ENCODE assay signal across 10 cellular contexts in the genomic region with DNA sequence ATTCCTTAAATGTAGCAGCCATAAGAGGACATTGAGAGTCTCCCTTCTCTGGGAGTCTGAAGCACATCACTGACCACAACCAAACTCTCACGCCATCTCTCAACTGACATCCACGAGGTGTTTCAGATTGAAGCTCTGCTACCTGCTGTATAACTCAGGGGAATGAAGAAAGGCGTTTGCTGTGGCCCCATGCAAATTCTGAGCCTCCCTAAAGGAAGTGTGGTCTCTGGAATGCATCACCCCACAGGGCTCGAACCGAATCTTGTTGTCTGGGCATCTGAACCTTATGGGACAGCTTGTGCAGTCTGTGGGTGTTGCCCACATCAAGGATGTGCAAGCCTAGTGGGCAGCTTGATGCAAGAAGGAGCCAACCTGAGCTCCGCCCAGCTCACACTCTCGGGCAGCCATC. TPM values are rescaled to one million over a fixed set of nuclear protein-coding genes. Genes with fewer than 3 reads are reported as not detected.
DNase-seq lines count a peak whose midpoint lies in the region; ATAC-seq, FAIRE-seq and TF ChIP-seq lines count a peak whose summit lies in the region.
"Had no signal": no experiment of that assay in that cellular context is flagged by ENCODE, and none has a peak within 500 bp of the region (broad histone marks: within the 10 kb centered on the region; RNA-seq: fewer than 3 reads in every experiment).

No MANE protein-coding gene starts in this region.

- H3K36me3 ChIP-seq in PC-3 (ENCODE audit: low read depth, low read length): peaks cover 20% of the 10 kb centered on the region
- peaks cover 4% of the 10 kb centered on the region for H3K36me3 ChIP-seq in bronchial epithelial cell (ENCODE audit: control insufficient read depth, insufficient read depth, low read length)

- H3K9me3 Mint-ChIP-seq in activated CD8-positive, alpha-beta memory T cell treated with anti-CD3 and anti-CD28 coated beads, Interleukin-2, amount 10 ng/mL, durations not matched to agents 7 days and 5 days (ENCODE audit: low read depth): no peaks in the 10 kb centered on the region
- no peaks in the 10 kb centered on the region for H3K9me3 Mint-ChIP-seq in stimulated activated naive CD8-positive, alpha-beta T cell treated with anti-CD3 and anti-CD28 coated beads, Interleukin-15, Interleukin-2, amounts not matched to agents 100 ng/mL and 50 ng/mL, for 24 hours
- H3K9me3 Mint-ChIP-seq: mesothelial cell of epicardium had no signal

- no peak overlapping the region for H2AFZ ChIP-seq in PC-3 (ENCODE audit: low read length)

- peaks cover 85% of the 10 kb centered on the region for H3K4me1 ChIP-seq in PC-3 (ENCODE audit: insufficient read depth, low read length)

- peaks cover 46% of the 10 kb centered on the region for H4K20me1 ChIP-seq in PC-3 (ENCODE audit: low read length)

- H3F3A ChIP-seq in PC-3 (ENCODE audit: low read length, unreplicated experiment): peaks cover 28% of the 10 kb centered on the region

- CTCF ChIA-PET in activated CD8-positive, alpha-beta memory T cell treated with anti-CD3 and anti-CD28 coated beads, Interleukin-2, amount 10 ng/mL, durations not matched to agents 7 days and 5 days (lab: Charles Lee): interaction anchor here (1.0 to 1.6 kb wide), 4 partner anchors 9 to 76 kb away, joined by 3 to 6 read pairs (median 4); no protein-coding TSS in a partner anchor
- CTCF ChIA-PET in PC-3 (lab: Charles Lee): interaction anchor here (0.6 to 1.0 kb wide), 4 partner anchors 16 to 524 kb away, joined by 3 to 5 read pairs (median 4); no protein-coding TSS in a partner anchor

- peak; percentile 73 for FAIRE-seq in bronchial epithelial cell (lab: Jason Lieb, UNC)

- no peak for TF ChIP-seq CTCF in PC-3 (conservative IDR thresholded peaks at IDR 0.05; ENCODE audit: low read depth, low read length)
- no peak for TF ChIP-seq CTCF in bronchial epithelial cell (IDR thresholded peaks at IDR 0.05; ENCODE audit: insufficient read depth, low read length, severe bottlenecking)

- DNase-seq in activated CD8-positive, alpha-beta memory T cell treated with anti-CD3 and anti-CD28 coated beads, Interleukin-2, amount 10 ng/mL, durations not matched to agents 7 days and 5 days: peak; percentile 50
- DNase-seq in activated CD8-positive, alpha-beta memory T cell treated with anti-CD3 and anti-CD28 coated beads, Interleukin-2, amount 50 U/mL, for 4 hours: no peak
- DNase-seq in PC-3 (no peak), bronchial epithelial cell (ENCODE audit: low read depth) (peak; percentile 69), SIG-M5 (lab: John Stamatoyannopoulos, UW) (no peak), iPS-NIHi7 (ENCODE audit: extremely low spot score) (no peak)
- DNase-seq: NCI-H2081 treated with DMSO at 0.1 percent for 48 hours had no signal

- POLR2A ChIA-PET in PC-3 (lab: Charles Lee; ENCODE audit: unreplicated experiment): interaction anchor here (1.0 kb wide), 1 partner anchor 16 kb away, joined by 5 read pairs; no protein-coding TSS in a partner anchor

- H3K27me3 ChIP-seq in PC-3 (ENCODE audit: low read length): no peaks in the 10 kb centered on the region
- H3K27me3 ChIP-seq in bronchial epithelial cell (ENCODE audit: control insufficient read depth, insufficient read depth, low read length): no peaks in the 10 kb centered on the region

- H3K27ac ChIP-seq in PC-3 (ENCODE audit: low read length): peak overlapping the region; percentile 94

- peaks cover 27% of the 10 kb centered on the region for H3K4me1 Mint-ChIP-seq in activated CD8-positive, alpha-beta memory T cell treated with anti-CD3 and anti-CD28 coated beads, Interleukin-2, amount 10 ng/mL, durations not matched to agents 7 days and 5 days
- H3K4me1 Mint-ChIP-seq in stimulated activated naive CD8-positive, alpha-beta T cell treated with anti-CD3 and anti-CD28 coated beads, Interleukin-15, Interleukin-2, amounts not matched to agents 100 ng/mL and 50 ng/mL, for 24 hours (ENCODE audit: low read depth): peaks cover 78% of the 10 kb centered on the region

- BruUV-seq in PC-3 (replicated peaks; lab: Mats Ljungman, UMichigan): TSS peak; percentile 79

- no peaks in the 10 kb centered on the region for H3K9me2 ChIP-seq in PC-3 (replicated peaks; ENCODE audit: low read length)

- peak overlapping the region; percentile 77 for H3K4me2 ChIP-seq in PC-3 (ENCODE audit: low read length)

- H3K27ac Mint-ChIP-seq in activated CD8-positive, alpha-beta memory T cell treated with anti-CD3 and anti-CD28 coated beads, Interleukin-2, amount 10 ng/mL, durations not matched to agents 7 days and 5 days: no peak overlapping the region
- H3K27ac Mint-ChIP-seq in stimulated activated naive CD8-positive, alpha-beta T cell treated with anti-CD3 and anti-CD28 coated beads, Interleukin-15, Interleukin-2, amounts not matched to agents 100 ng/mL and 50 ng/mL, for 24 hours: peak overlapping the region; percentile 79

- peaks cover 92% of the 10 kb centered on the region for H3K79me2 ChIP-seq in PC-3 (ENCODE audit: low read length)

- no peaks in the 10 kb centered on the region for H3K9me3 ChIP-seq in PC-3 (ENCODE audit: low read length)

- peak; percentile 21 for ATAC-seq in activated CD8-positive, alpha-beta memory T cell treated with anti-CD3 and anti-CD28 coated beads, Interleukin-2, amount 10 ng/mL, durations not matched to agents 7 days and 5 days
- ATAC-seq in PC-3 (peak; percentile 12), GM18867 (IDR thresholded peaks at IDR 0.05; ENCODE audit: unreplicated experiment) (no peak)

- H3K4me3 ChIP-seq in PC-3 (ENCODE audit: low read length) (peak overlapping the region; percentile 50), bronchial epithelial cell (ENCODE audit: low read depth, low read length) (no peak overlapping the region)

- intact Hi-C loops in PC-3 (cut with micrococcal nuclease): loop anchor here (1.0 to 5.0 kb wide), 7 partner anchors 9 to 428 kb away; partner anchors contain the start of gene ZBP1

- no peak overlapping the region for H3K4me3 Mint-ChIP-seq in activated CD8-positive, alpha-beta memory T cell treated with anti-CD3 and anti-CD28 coated beads, Interleukin-2, amount 10 ng/mL, durations not matched to agents 7 days and 5 days
- H3K4me3 Mint-ChIP-seq in stimulated activated naive CD8-positive, alpha-beta T cell treated with anti-CD3 and anti-CD28 coated beads, Interleukin-15, Interleukin-2, amounts not matched to agents 100 ng/mL and 50 ng/mL, for 24 hours: peak overlapping the region; percentile 65
- H3K4me3 Mint-ChIP-seq: mesothelial cell of epicardium had no signal

- peak overlapping the region; percentile 73 for H3K9ac ChIP-seq in PC-3 (ENCODE audit: low read length)

- peaks cover 10% of the 10 kb centered on the region for H3K27me3 Mint-ChIP-seq in activated CD8-positive, alpha-beta memory T cell treated with anti-CD3 and anti-CD28 coated beads, Interleukin-2, amount 10 ng/mL, durations not matched to agents 7 days and 5 days
- no peaks in the 10 kb centered on the region for H3K27me3 Mint-ChIP-seq in stimulated activated naive CD8-positive, alpha-beta T cell treated with anti-CD3 and anti-CD28 coated beads, Interleukin-15, Interleukin-2, amounts not matched to agents 100 ng/mL and 50 ng/mL, for 24 hours

- no peaks in the 10 kb centered on the region for H3K36me3 Mint-ChIP-seq in activated CD8-positive, alpha-beta memory T cell treated with anti-CD3 and anti-CD28 coated beads, Interleukin-2, amount 10 ng/mL, durations not matched to agents 7 days and 5 days
- no peaks in the 10 kb centered on the region for H3K36me3 Mint-ChIP-seq in stimulated activated naive CD8-positive, alpha-beta T cell treated with anti-CD3 and anti-CD28 coated beads, Interleukin-15, Interleukin-2, amounts not matched to agents 100 ng/mL and 50 ng/mL, for 24 hours (ENCODE audit: low read depth)
- H3K36me3 Mint-ChIP-seq: mesothelial cell of epicardium had no signal

RNA-seq across cellular contexts. Expression of gene PMEPA1, which starts 10.9 kb away (rescaled TPM):
- total RNA-seq in activated CD8-positive, alpha-beta memory T cell treated with anti-CD3 and anti-CD28 coated beads, Interleukin-2, amount 10 ng/mL, durations not matched to agents 7 days and 5 days: 1 to 10 TPM in 1 of 2 experiments, under 1 TPM in 1; 0.20 to 1.2 TPM
- total RNA-seq in PC-3 (2014; rRNA removed): 21.9 and 29.3 TPM in 2 replicates
- total RNA-seq in bronchial epithelial cell: 7.6 and 51.1 TPM in 2 replicates

Comparison
In these comparisons a context has a peak if more than half of its experiments do, and no peak if none do; other contexts are left out.
1. DNase-seq: peak in activated CD8-positive, alpha-beta memory T cell treated with anti-CD3 and anti-CD28 coated beads, Interleukin-2, amount 10 ng/mL, durations not matched to agents 7 days and 5 days (single experiment) and bronchial epithelial cell (single experiment); none in activated CD8-positive, alpha-beta memory T cell treated with anti-CD3 and anti-CD28 coated beads, Interleukin-2, amount 50 U/mL, for 4 hours (single experiment), PC-3 (single experiment), SIG-M5 (single experiment) and iPS-NIHi7 (single experiment).